Comparison of ENCODE assay signal across 1 cellular context in genomic region chr2:205786976-205787375, GRCh38.
TF ChIP-seq lines count a peak whose summit lies in the region.

No MANE protein-coding gene starts in this region.

TF ChIP-seq in HepG2, 621 proteins besides CTCF, POLR2A, EP300 and RAD21 (continued from another document and continues in another):
- TF ChIP-seq TFE3 (CRISPR knock-in tag; IDR thresholded peaks at IDR 0.05) (no peak), ZNF878 (CRISPR knock-in tag; IDR thresholded peaks at IDR 0.05) (no peak), PTBP1 (IDR thresholded peaks at IDR 0.05; ENCODE audit: low read depth, low read length, poor library complexity, severe bottlenecking) (no peak), RBM39 (IDR thresholded peaks at IDR 0.05; ENCODE audit: low read depth, low read length, poor library complexity, severe bottlenecking) (no peak), ETV6 (CRISPR knock-in tag; conservative IDR thresholded peaks at IDR 0.05) (no peak), ZNF101 (CRISPR knock-in tag; IDR thresholded peaks at IDR 0.05; ENCODE audit: borderline replicate concordance, low read depth) (no peak), ZNF740 (CRISPR knock-in tag; IDR thresholded peaks at IDR 0.05) (no peak), ZSCAN25 (CRISPR knock-in tag; IDR thresholded peaks at IDR 0.05) (peak; percentile 49; the same call in 1 of the 2 replicates), ATF3 (CRISPR knock-in tag; IDR thresholded peaks at IDR 0.05) (no peak), ELK4 (CRISPR knock-in tag; IDR thresholded peaks at IDR 0.05; ENCODE audit: borderline replicate concordance) (no peak), HNF4G (IDR thresholded peaks at IDR 0.05; ENCODE audit: borderline replicate concordance, low read depth, low read length) (no peak), HNF4G (CRISPR knock-in tag; IDR thresholded peaks at IDR 0.05; ENCODE audit: borderline replicate concordance, low read depth) (no peak), MIXL1 (CRISPR knock-in tag; IDR thresholded peaks at IDR 0.05) (no peak), ZEB1 (IDR thresholded peaks at IDR 0.05; ENCODE audit: insufficient replicate concordance, low read depth) (no peak), HCFC1 (IDR thresholded peaks at IDR 0.05; ENCODE audit: low read depth, low read length) (no peak), ZNF20 (CRISPR knock-in tag; IDR thresholded peaks at IDR 0.05) (no peak), NBN (conservative IDR thresholded peaks at IDR 0.05) (no peak), PBX3 (CRISPR knock-in tag; IDR thresholded peaks at IDR 0.05; ENCODE audit: borderline replicate concordance) (no peak), ATF7-NPFF (CRISPR knock-in tag; IDR thresholded peaks at IDR 0.05; ENCODE audit: low read depth) (no peak), USF2 (IDR thresholded peaks at IDR 0.05; ENCODE audit: low read depth, low read length) (no peak), USF2 (CRISPR knock-in tag; IDR thresholded peaks at IDR 0.05; ENCODE audit: borderline replicate concordance) (no peak), HDAC1 (CRISPR knock-in tag; IDR thresholded peaks at IDR 0.05) (0 out of 2 replicates have a peak, but pooled peaks have one; percentile 29), ESRRA (CRISPR knock-in tag; IDR thresholded peaks at IDR 0.05; ENCODE audit: low read depth) (no peak), ZNF576 (CRISPR knock-in tag; IDR thresholded peaks at IDR 0.05) (no peak), ZFP36L1 (CRISPR knock-in tag; IDR thresholded peaks at IDR 0.05) (no peak), ZNF598 (CRISPR knock-in tag; IDR thresholded peaks at IDR 0.05; ENCODE audit: borderline replicate concordance) (no peak), EEA1 (CRISPR knock-in tag; IDR thresholded peaks at IDR 0.05; ENCODE audit: borderline replicate concordance) (no peak), FOXA1 (IDR thresholded peaks at IDR 0.05) (no peak), FOXA1 (CRISPR knock-in tag; IDR thresholded peaks at IDR 0.05) (peak; percentile 88), ZNF724P (CRISPR knock-in tag; IDR thresholded peaks at IDR 0.05; ENCODE audit: borderline replicate concordance) (no peak), TRAFD1 (CRISPR knock-in tag; IDR thresholded peaks at IDR 0.05; ENCODE audit: borderline replicate concordance) (no peak), BCL3 (CRISPR knock-in tag; IDR thresholded peaks at IDR 0.05) (no peak), CHCHD3 (CRISPR knock-in tag; IDR thresholded peaks at IDR 0.05) (no peak), ELF1 (CRISPR knock-in tag; IDR thresholded peaks at IDR 0.05) (no peak), ZFP91 (CRISPR knock-in tag; IDR thresholded peaks at IDR 0.05; ENCODE audit: borderline replicate concordance) (no peak), SP1 (IDR thresholded peaks at IDR 0.05) (no peak), SP1 (CRISPR knock-in tag; IDR thresholded peaks at IDR 0.05) (no peak), ZSCAN9 (CRISPR knock-in tag; IDR thresholded peaks at IDR 0.05; ENCODE audit: borderline replicate concordance) (0 out of 2 replicates have a peak, but pooled peaks have one; percentile 8), NPAS2 (CRISPR knock-in tag; IDR thresholded peaks at IDR 0.05; ENCODE audit: borderline replicate concordance) (no peak), ZNF264 (CRISPR knock-in tag; IDR thresholded peaks at IDR 0.05) (no peak), ATF4 (CRISPR knock-in tag; IDR thresholded peaks at IDR 0.05) (no peak), ZNF788 (CRISPR knock-in tag; IDR thresholded peaks at IDR 0.05; ENCODE audit: borderline replicate concordance) (peak; percentile 52; the same call in 1 of the 2 replicates), GABPA (IDR thresholded peaks at IDR 0.05; ENCODE audit: low read depth, low read length) (no peak), GABPA (CRISPR knock-in tag; IDR thresholded peaks at IDR 0.05; ENCODE audit: low read depth) (no peak), ZBTB49 (CRISPR knock-in tag; IDR thresholded peaks at IDR 0.05; ENCODE audit: borderline replicate concordance) (no peak), SNAPC2 (CRISPR knock-in tag; IDR thresholded peaks at IDR 0.05) (no peak), CREB1 (IDR thresholded peaks at IDR 0.05) (no peak), CREB1 (CRISPR knock-in tag; IDR thresholded peaks at IDR 0.05) (no peak), ZNF549 (CRISPR knock-in tag; IDR thresholded peaks at IDR 0.05) (no peak), MAFF (IDR thresholded peaks at IDR 0.05; ENCODE audit: low read depth, low read length) (no peak), SKIL (CRISPR knock-in tag; IDR thresholded peaks at IDR 0.05; ENCODE audit: borderline replicate concordance) (peak; percentile 56; the same call in 1 of the 2 replicates), TEAD3 (CRISPR knock-in tag; optimal IDR thresholded peaks at IDR 0.05; ENCODE audit: borderline replicate concordance) (no peak), HIVEP1 (CRISPR knock-in tag; IDR thresholded peaks at IDR 0.05) (no peak)
